ENCODE assay signal across 11 cellular contexts in the genomic region with DNA sequence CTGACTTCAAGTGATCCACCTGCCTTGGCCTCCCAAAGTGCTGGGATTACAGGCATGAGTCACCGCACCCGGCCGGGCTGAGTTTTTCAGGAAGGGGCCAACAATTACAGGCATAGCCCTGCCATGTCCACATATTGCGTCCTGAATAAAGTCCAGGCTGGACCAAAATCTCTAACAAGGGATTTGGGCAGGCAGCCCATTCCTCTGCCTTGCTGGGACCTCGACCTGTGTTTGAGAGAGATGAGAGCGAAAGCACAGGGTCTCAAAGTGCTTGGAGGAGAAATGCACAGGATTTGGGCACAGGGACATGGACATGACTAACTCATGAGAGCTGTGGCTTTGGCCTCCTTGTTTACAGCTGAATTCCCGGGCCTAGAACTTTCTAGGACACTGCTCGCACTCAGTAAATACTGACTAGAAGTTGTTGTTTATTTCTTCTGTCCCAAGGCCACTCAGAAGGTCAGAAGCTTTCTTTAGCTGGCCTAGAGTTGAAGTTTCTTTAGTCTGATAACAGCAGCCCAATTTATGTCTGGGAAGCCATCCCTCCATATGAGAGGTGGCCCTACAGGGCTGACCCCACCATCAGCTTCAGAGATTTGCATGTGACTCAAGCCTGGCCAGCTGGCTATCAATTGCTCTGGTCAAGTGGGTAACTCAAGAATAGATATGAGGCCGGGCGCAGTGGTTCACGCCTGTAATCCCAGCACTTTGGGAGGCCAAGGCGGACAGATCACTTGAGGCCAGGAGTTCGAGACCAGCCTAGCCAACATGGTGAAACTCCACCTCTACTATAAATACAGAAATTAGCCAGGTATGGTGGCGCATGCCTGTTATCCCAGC. TPM values are rescaled to one million over a fixed set of nuclear protein-coding genes. Genes with fewer than 3 reads are reported as not detected.
DNase-seq lines count a peak whose midpoint lies in the region; ATAC-seq and TF ChIP-seq lines count a peak whose summit lies in the region.
"Had no signal": no experiment of that assay in that cellular context is flagged by ENCODE, and none has a peak within 500 bp of the region (broad histone marks: within the 10 kb centered on the region; RNA-seq: fewer than 3 reads in every experiment).

No MANE protein-coding gene starts in this region.

- no peak for TF ChIP-seq POLR2A in ovary (IDR thresholded peaks at IDR 0.05)

- H3K36me3 ChIP-seq in cardiac muscle cell (no peaks in the 10 kb centered on the region), ovary (no peaks in the 10 kb centered on the region), aorta (ENCODE audit: control insufficient read depth in 1 of 2, insufficient read depth in 2 of 2, low read length in 1 of 2) (no peaks in the 10 kb centered on the region)
- H3K36me3 ChIP-seq in CD8-positive, alpha-beta memory T cell (ENCODE audit: insufficient read depth, low read length), result no peaks in the 10 kb centered on the region

- no peaks in the 10 kb centered on the region for H3K27me3 ChIP-seq in cardiac muscle cell
- no peaks in the 10 kb centered on the region for H3K27me3 ChIP-seq in ovary
- no peaks in the 10 kb centered on the region for H3K27me3 ChIP-seq in aorta (ENCODE audit: control insufficient read depth in 1 of 2, insufficient read depth in 2 of 2, low read length in 1 of 2)
- H3K27me3 ChIP-seq in CD8-positive, alpha-beta memory T cell (ENCODE audit: insufficient read depth, low read length, poor library complexity, severe bottlenecking), result no peaks in the 10 kb centered on the region

- DNase-seq in cardiac muscle cell (ENCODE audit: low read depth in 1 of 2, low spot score in 1 of 2) (no peak), Right ventricle myocardium inferior (ENCODE audit: missing footprints) (no peak), fibroblast of villous mesenchyme (ENCODE audit: low read depth) (peak; percentile 37), ovary (peak; percentile 71 to 80 (median 79)), aorta (peak in 1 of 2 donors; percentile 66), NCI-H2171 treated with DMSO at 0.1 percent for 48 hours (lab: John Stamatoyannopoulos, UW) (no peak), germinal center (ENCODE audit: low spot score) (no peak)
- no peak for DNase-seq in CD8-positive, alpha-beta memory T cell
- DNase-seq: activated CD8-positive, alpha-beta memory T cell treated with anti-CD3 and anti-CD28 coated beads for 24 hours; NCI-H2171; NK-92 treated with Interleukin-12 subunit alpha and Interleukin-12 subunit beta, amount 100 ng/mL, for 24 hours had no signal

- H3K4me1 Mint-ChIP-seq in CD8-positive, alpha-beta memory T cell, result peaks cover 0 to 7% (median 6%) of the 10 kb centered on the region in 3 donors

- WGBS in ovary, 3 donors, result 36 to 48% (median 44%) methylated on average over 14 of the region's 14 CpGs
- WGBS in aorta, 2 donors, result 46 to 50% methylated on average over 14 of the region's 14 CpGs

- POLR2A ChIA-PET in CD8-positive, alpha-beta memory T cell (lab: Charles Lee), result no interaction called here

- H3K27ac ChIP-seq in cardiac muscle cell (peak overlapping the region; percentile 48), ovary (peak overlapping the region; percentile 45 to 72), aorta (ENCODE audit: low read depth in 1 of 2, low read length in 2 of 2) (no peak overlapping the region)
- H3K27ac ChIP-seq in CD8-positive, alpha-beta memory T cell (ENCODE audit: low read depth, low read length), result no peak overlapping the region

- H3K4me3 Mint-ChIP-seq in CD8-positive, alpha-beta memory T cell, result no peak overlapping the region

- no peaks in the 10 kb centered on the region for H3K9me3 ChIP-seq in cardiac muscle cell (ENCODE audit: low read depth)
- H3K9me3 ChIP-seq in ovary, result no peaks in the 10 kb centered on the region
- no peaks in the 10 kb centered on the region for H3K9me3 ChIP-seq in aorta (ENCODE audit: control insufficient read depth, low read length)
- no peaks in the 10 kb centered on the region for H3K9me3 ChIP-seq in CD8-positive, alpha-beta memory T cell (ENCODE audit: low read length)

- H3K27ac Mint-ChIP-seq in CD8-positive, alpha-beta memory T cell, result no peak overlapping the region

- no peaks in the 10 kb centered on the region for H3K27me3 Mint-ChIP-seq in CD8-positive, alpha-beta memory T cell

- no peak for ATAC-seq in Right ventricle myocardium inferior
- ATAC-seq in aorta (ENCODE audit: low FRiP score), result peak; percentile 28

- H3K36me3 Mint-ChIP-seq in CD8-positive, alpha-beta memory T cell, result peaks cover 0 to 7% (median 0%) of the 10 kb centered on the region in 3 donors

- no peak overlapping the region for H3K4me3 ChIP-seq in cardiac muscle cell
- no peak overlapping the region for H3K4me3 ChIP-seq in fibroblast of villous mesenchyme (ENCODE audit: low read depth, low read length)
- no peak overlapping the region for H3K4me3 ChIP-seq in ovary
- H3K4me3 ChIP-seq in aorta (ENCODE audit: low read length in 2 of 2), result no peak overlapping the region
- no peak overlapping the region for H3K4me3 ChIP-seq in CD8-positive, alpha-beta memory T cell (ENCODE audit: low read length)

- intact Hi-C loops in Right ventricle myocardium inferior (cut with DNase I) (no loop called here), ovary (cut with DNase I) (loop anchor here in 1 of 4 donors (5.0 kb wide), 1 partner anchor 42 kb away; no protein-coding TSS in a partner anchor), aorta (cut with DNase I) (no loop called here)

- no peaks in the 10 kb centered on the region for H3K9me3 Mint-ChIP-seq in CD8-positive, alpha-beta memory T cell

- CTCF ChIA-PET in CD8-positive, alpha-beta memory T cell (lab: Charles Lee), result interaction anchor here (0.6 kb wide), 1 partner anchor 196 kb away, joined by 3 read pairs; no protein-coding TSS in a partner anchor

- TF ChIP-seq CTCF in cardiac muscle cell (IDR thresholded peaks at IDR 0.05; ENCODE audit: low read depth, low read length), result no peak
- no peak for TF ChIP-seq CTCF in fibroblast of villous mesenchyme (IDR thresholded peaks at IDR 0.05; ENCODE audit: insufficient read depth, low read depth, low read length)
- TF ChIP-seq CTCF in ovary (IDR thresholded peaks at IDR 0.05), result no peak

- TF ChIP-seq EP300 in ovary (IDR thresholded peaks at IDR 0.05), result no peak

- H3K4me1 ChIP-seq in cardiac muscle cell (ENCODE audit: low read depth), result peaks cover 4% of the 10 kb centered on the region
- peaks cover 37% of the 10 kb centered on the region for H3K4me1 ChIP-seq in ovary (ENCODE audit: insufficient read depth)
- H3K4me1 ChIP-seq in aorta (ENCODE audit: control insufficient read depth in 1 of 2, insufficient read depth in 2 of 2, low read length in 2 of 2), result no peaks in the 10 kb centered on the region
- no peaks in the 10 kb centered on the region for H3K4me1 ChIP-seq in CD8-positive, alpha-beta memory T cell (ENCODE audit: insufficient read depth, low read length)

RNA-seq across cellular contexts. Expression of gene CAMKK2, which starts 11.7 kb away (rescaled TPM):
- total RNA-seq in cardiac muscle cell (15.0 and 18.6 TPM in 2 replicates), Right ventricle myocardium inferior (15.2 TPM), fibroblast of villous mesenchyme (14.7 and 16.4 TPM in 2 replicates), ovary (10 to 100 TPM; 19.0 to 44.6 (median 38.6) TPM), aorta (10 to 100 TPM; 34.4 to 47.6 TPM)
- polyA plus RNA-seq in cardiac muscle cell (22.9 and 24.2 TPM in 2 replicates), ovary (10 to 100 TPM; 23.2 to 38.0 TPM), aorta (10 to 100 TPM; 20.7 to 28.1 TPM)
- total RNA-seq in CD8-positive, alpha-beta memory T cell, result 10 to 100 TPM; 35.9 to 37.5 TPM
- polyA plus RNA-seq in CD8-positive, alpha-beta memory T cell, result 17.0 TPM

Comparison
In these comparisons a context has a peak if more than half of its experiments do, and no peak if none do; other contexts are left out.
1. DNase-seq: peak in fibroblast of villous mesenchyme (single experiment) and ovary (5 of 5); none in cardiac muscle cell (0 of 2), Right ventricle myocardium inferior (single experiment), NCI-H2171 treated with DMSO at 0.1 percent for 48 hours (single experiment), CD8-positive, alpha-beta memory T cell (0 of 5) and germinal center (single experiment).
2. H3K27ac ChIP-seq: peak in cardiac muscle cell (single experiment) and ovary (2 of 2); none in aorta (0 of 2) and CD8-positive, alpha-beta memory T cell (single experiment).